ENCODE assay signal across 23 cellular contexts in genomic region chr14:93993382-93993781, GRCh38. TPM values are rescaled to one million over a fixed set of nuclear protein-coding genes. Genes with fewer than 3 reads are reported as not detected.
DNase-seq lines count a peak whose midpoint lies in the region; ATAC-seq and TF ChIP-seq lines count a peak whose summit lies in the region.
"Had no signal": no experiment of that assay in that cellular context is flagged by ENCODE, and none has a peak within 500 bp of the region (broad histone marks: within the 10 kb centered on the region; RNA-seq: fewer than 3 reads in every experiment).

No MANE protein-coding gene starts in this region.

- no peak for TF ChIP-seq EP300 in transverse colon (IDR thresholded peaks at IDR 0.05; ENCODE audit: low read depth)

- no peak for TF ChIP-seq POLR2A in transverse colon (IDR thresholded peaks at IDR 0.05)

- no peak for TF ChIP-seq CTCF in ascending aorta (IDR thresholded peaks at IDR 0.05)
- TF ChIP-seq CTCF in transverse colon (IDR thresholded peaks at IDR 0.05): no peak
- TF ChIP-seq CTCF in left ventricle myocardium inferior (IDR thresholded peaks at IDR 0.05; ENCODE audit: borderline replicate concordance): no peak

- no peak overlapping the region for H3K9ac ChIP-seq in rectal smooth muscle tissue (ENCODE audit: low read length)
- H3K9ac ChIP-seq: SK-N-SH had no signal

- in situ Hi-C loops in transverse colon (cut with MboI; ENCODE audit: low pct_ligation_motif_present in 1 of 4, low pct_unique_long_range_greater_than_20kb in 1 of 4, low sequenced_read_pairs in 3 of 4): no loop called here

- H3K9me3 Mint-ChIP-seq in activated naive CD8-positive, alpha-beta T cell (ENCODE audit: low read depth): no peaks in the 10 kb centered on the region
- H3K9me3 Mint-ChIP-seq in activated naive CD8-positive, alpha-beta T cell treated with anti-CD3 and anti-CD28 coated beads, Interleukin-2, amount 50 U/mL, for 24 hours: no peaks in the 10 kb centered on the region
- H3K9me3 Mint-ChIP-seq: CD8-positive, alpha-beta memory T cell had no signal

- H3K4me3 Mint-ChIP-seq in activated naive CD8-positive, alpha-beta T cell: no peak overlapping the region
- no peak overlapping the region for H3K4me3 Mint-ChIP-seq in activated naive CD8-positive, alpha-beta T cell treated with anti-CD3 and anti-CD28 coated beads, Interleukin-2, amount 50 U/mL, for 24 hours
- H3K4me3 Mint-ChIP-seq: CD8-positive, alpha-beta memory T cell had no signal

- H3K27me3 Mint-ChIP-seq in activated naive CD8-positive, alpha-beta T cell: no peaks in the 10 kb centered on the region
- peaks cover 3% of the 10 kb centered on the region for H3K27me3 Mint-ChIP-seq in activated naive CD8-positive, alpha-beta T cell treated with anti-CD3 and anti-CD28 coated beads, Interleukin-2, amount 50 U/mL, for 24 hours

- no peak overlapping the region for H3K4me3 ChIP-seq in ascending aorta
- H3K4me3 ChIP-seq in rectal smooth muscle tissue (ENCODE audit: low read length): no peak overlapping the region
- H3K4me3 ChIP-seq in transverse colon: no peak overlapping the region
- no peak overlapping the region for H3K4me3 ChIP-seq in left ventricle myocardium inferior

- intact Hi-C loops in ascending aorta (cut with DNase I) (no loop called here), transverse colon (cut with DNase I; ENCODE audit: low total_unique reads) (no loop called here), left ventricle myocardium inferior (cut with micrococcal nuclease) (no loop called here)

- H3K9me3 ChIP-seq in ascending aorta (no peaks in the 10 kb centered on the region), transverse colon (no peaks in the 10 kb centered on the region), left ventricle myocardium inferior (replicated peaks) (no peaks in the 10 kb centered on the region)
- H3K9me3 ChIP-seq: SK-N-SH had no signal

- WGBS in transverse colon (ENCODE audit: low coverage in 1 of 2), 2 donors: 81 to 83% methylated on average over 2 to 6 of the region's 6 CpGs

- peaks cover 19% of the 10 kb centered on the region for H3K4me1 Mint-ChIP-seq in activated naive CD8-positive, alpha-beta T cell (ENCODE audit: low read depth)
- H3K4me1 Mint-ChIP-seq in activated naive CD8-positive, alpha-beta T cell treated with anti-CD3 and anti-CD28 coated beads, Interleukin-2, amount 50 U/mL, for 24 hours: peaks cover 58% of the 10 kb centered on the region

- H3K4me1 ChIP-seq in ascending aorta (peaks cover 9 to 30% of the 10 kb centered on the region in 2 donors), rectal smooth muscle tissue (ENCODE audit: control insufficient read depth, insufficient read depth, low read length) (peaks cover 16% of the 10 kb centered on the region), transverse colon (no peaks in the 10 kb centered on the region), left ventricle myocardium inferior (peaks cover 35% of the 10 kb centered on the region)

- no peaks in the 10 kb centered on the region for H3K36me3 Mint-ChIP-seq in activated naive CD8-positive, alpha-beta T cell
- no peaks in the 10 kb centered on the region for H3K36me3 Mint-ChIP-seq in activated naive CD8-positive, alpha-beta T cell treated with anti-CD3 and anti-CD28 coated beads, Interleukin-2, amount 50 U/mL, for 24 hours (ENCODE audit: low read depth)
- H3K36me3 Mint-ChIP-seq: CD8-positive, alpha-beta memory T cell had no signal

- no peak for DNase-seq in activated naive CD8-positive, alpha-beta T cell treated with anti-CD3 and anti-CD28 coated beads, Interleukin-2, amount 50 U/mL, for 24 hours
- no peak for DNase-seq in ascending aorta (ENCODE audit: low spot score in 2 of 2)
- DNase-seq in transverse colon: no peak
- DNase-seq in left ventricle myocardium inferior: no peak
- DNase-seq: Calu3; CD8-positive, alpha-beta memory T cell; GDM1; KBM-7; MM.1S; NCI-H1092; NCI-H1436 treated with DMSO at 0.1 percent for 48 hours; NCI-H1930; SHP77 treated with DMSO at 0.1 percent for 48 hours; SK-N-SH had no signal

- H3K36me3 ChIP-seq in ascending aorta (no peaks in the 10 kb centered on the region), rectal smooth muscle tissue (ENCODE audit: control insufficient read depth, insufficient read depth, low read length) (no peaks in the 10 kb centered on the region), transverse colon (no peaks in the 10 kb centered on the region), left ventricle myocardium inferior (no peaks in the 10 kb centered on the region)

- peak overlapping the region; percentile 10 for H3K27ac Mint-ChIP-seq in activated naive CD8-positive, alpha-beta T cell
- no peak overlapping the region for H3K27ac Mint-ChIP-seq in activated naive CD8-positive, alpha-beta T cell treated with anti-CD3 and anti-CD28 coated beads, Interleukin-2, amount 50 U/mL, for 24 hours

- no peak for ATAC-seq in activated naive CD8-positive, alpha-beta T cell treated with anti-CD3 and anti-CD28 coated beads, Interleukin-2, amount 50 U/mL, for 24 hours
- ATAC-seq in HG03571 (IDR thresholded peaks at IDR 0.05; ENCODE audit: unreplicated experiment): no peak
- ATAC-seq: HCT116 had no signal

- H3K27me3 ChIP-seq in ascending aorta (no peaks in the 10 kb centered on the region), rectal smooth muscle tissue (ENCODE audit: control insufficient read depth, insufficient read depth, low read length) (peaks cover 4% of the 10 kb centered on the region), transverse colon (no peaks in the 10 kb centered on the region), left ventricle myocardium inferior (ENCODE audit: low read depth) (no peaks in the 10 kb centered on the region)

- H3K27ac ChIP-seq in ascending aorta (peak overlapping the region; percentile 83 to 96), rectal smooth muscle tissue (ENCODE audit: low read depth, low read length) (peak overlapping the region; percentile 84), transverse colon (peak overlapping the region in 3 of 4 donors; percentile 13 to 76 (median 75)), left ventricle myocardium inferior (replicated peaks) (no peak overlapping the region)
- H3K27ac ChIP-seq: C4-2B, RWPE1 had no signal

RNA-seq across cellular contexts. Expression of gene CCDC197, which starts 3.7 kb away (rescaled TPM):
- total RNA-seq in ascending aorta: not detected
- not detected for total RNA-seq in transverse colon
- 1.2 TPM for total RNA-seq in left ventricle myocardium inferior
- total RNA-seq: Calu3; CD8-positive, alpha-beta memory T cell; Daoy; H1; NCI-H460 had no signal

RNA-seq across cellular contexts. Expression of gene ASB2, which starts 17.0 kb away (rescaled TPM):
- total RNA-seq in ascending aorta (58.6 TPM), transverse colon (10 to 100 TPM; 22.1 to 35.8 (median 27.9) TPM), left ventricle myocardium inferior (251 TPM)
- total RNA-seq: NCI-H460 had no signal

RNA-seq across cellular contexts. Expression of gene OTUB2, which starts 32.8 kb away (rescaled TPM):
- 0.21 TPM for total RNA-seq in ascending aorta
- 1 to 10 TPM in 2 of 4 donors, not detected in 2; 2.6 to 2.7 TPM for total RNA-seq in transverse colon
- total RNA-seq in left ventricle myocardium inferior: 0.27 TPM
